In genomic region chr12:31620311-31620710, GRCh38 we compare ENCODE assay signal across 14 cellular contexts. TPM values are rescaled to one million over a fixed set of nuclear protein-coding genes. Genes with fewer than 3 reads are reported as not detected.
"Had no signal": no experiment of that assay in that cellular context is flagged by ENCODE, and none has a peak within 500 bp of the region (broad histone marks: within the 10 kb centered on the region; RNA-seq: fewer than 3 reads in every experiment).

No MANE protein-coding gene starts in this region.

- DNase-seq: activated B cell treated with CpG ODN at 0.5 μM for 24 hours; activated CD4-positive, alpha-beta T cell treated with anti-CD3 and anti-CD28 coated beads, Interleukin-2, amount 10 ng/mL, durations not matched to agents 24 days and 14 days; activated naive CD4-positive, alpha-beta T cell treated with anti-CD3 and anti-CD28 coated beads, Interleukin-2, amount 50 U/mL, for 16 hours; adrenal gland; dorsolateral prefrontal cortex; glutamatergic neuron; left ventricle myocardium inferior; mesenchymal stem cell; stimulated activated CD4-positive, alpha-beta T cell treated with anti-CD3 and anti-CD28 coated beads, Interleukin-15, amount 100 ng/mL, for 24 hours; stimulated activated CD4-positive, alpha-beta T cell treated with anti-CD3 and anti-CD28 coated beads, Interleukin-4, amount 100 ng/mL, for 4 hours; stomach; uterus had no signal

- H3K4me3 ChIP-seq: adrenal gland, dorsolateral prefrontal cortex, esophagus muscularis mucosa, left ventricle myocardium inferior, stomach, thoracic aorta, uterus had no signal

RNA-seq across cellular contexts. Expression of gene DENND5B, which starts 29.4 kb away (rescaled TPM):
- total RNA-seq: activated CD4-positive, alpha-beta T cell treated with anti-CD3 and anti-CD28 coated beads, Interleukin-2, amount 10 ng/mL, durations not matched to agents 24 days and 14 days had no signal
